In genomic region chr3:65672876-65673815, GRCh38 we compare ENCODE assay signal across 8 cellular contexts.
DNase-seq lines count a peak whose midpoint lies in the region; ATAC-seq, FAIRE-seq and TF ChIP-seq lines count a peak whose summit lies in the region.

No MANE protein-coding gene starts in this region.

- peaks cover 9 to 22% of the 10 kb centered on the region in 2 experiments; a peak in 3 of 4 replicates for H3K79me1 ChIP-seq in IMR-90 (ENCODE audit: low read depth in 1 of 2, low read length in 2 of 2)

- H4K91ac ChIP-seq in IMR-90 (ENCODE audit: insufficient read depth, low read depth, low read length) = no peak overlapping the region

- dilution Hi-C loops in IMR-90 (cut with HindIII; ENCODE audit: low sequenced_read_pairs, unreplicated experiment) = no loop called here

- TF ChIP-seq RAD21 in IMR-90 (IDR thresholded peaks at IDR 0.05; ENCODE audit: low read length) = peak; percentile 69

- H3K4me1 Mint-ChIP-seq in activated CD4-positive, alpha-beta T cell treated with anti-CD3 and anti-CD28 coated beads for 36 hours = no peaks in the 10 kb centered on the region

- no peak overlapping the region for H2BK120ac ChIP-seq in IMR-90 (ENCODE audit: low read depth, low read length)

- no peak overlapping the region for H4K5ac ChIP-seq in IMR-90 (ENCODE audit: low read depth, low read length)

- H3K9me3 ChIP-seq in IMR-90 (ENCODE audit: control insufficient read depth, insufficient read depth, low read length) (no peaks in the 10 kb centered on the region), pancreas (no peaks in the 10 kb centered on the region)

- no peak overlapping the region for H3K4me2 ChIP-seq in IMR-90 (ENCODE audit: low read depth, low read length)

- H2AFZ ChIP-seq in IMR-90 (replicated peaks; ENCODE audit: low read length, poor library complexity) = no peak overlapping the region

- CTCF ChIA-PET in activated CD4-positive, alpha-beta T cell treated with anti-CD3 and anti-CD28 coated beads for 36 hours (lab: Charles Lee) = no interaction called here
- CTCF ChIA-PET in IMR-90 (lab: Yijun Ruan, JAX) = interaction anchor here (0.5 to 2.0 kb wide), 8 partner anchors 10 to 234 kb away, joined by 3 to 5 read pairs (median 4); no protein-coding TSS in a partner anchor

- no peaks in the 10 kb centered on the region for H3K36me3 Mint-ChIP-seq in activated CD4-positive, alpha-beta T cell treated with anti-CD3 and anti-CD28 coated beads for 36 hours (ENCODE audit: low read depth)

- peak; percentile 61 for DNase-seq in activated CD4-positive, alpha-beta T cell treated with anti-CD3 and anti-CD28 coated beads for 36 hours
- no peak for DNase-seq in activated CD4-positive, alpha-beta T cell treated with anti-CD3 and anti-CD28 coated beads for 1 hour
- DNase-seq in IMR-90 (peak; percentile 57), SKM-1 (lab: John Stamatoyannopoulos, UW; ENCODE audit: unreplicated experiment) (peak; percentile 29), fibroblast of the aortic adventitia (ENCODE audit: low read depth) (peak; percentile 58), pancreas (peak in 4 of 6 donors; percentile 20 to 82 (median 46))

- H3K4me3 ChIP-seq in IMR-90 (ENCODE audit: insufficient read depth, low read depth, low read length) = no peak overlapping the region
- H3K4me3 ChIP-seq in fibroblast of the aortic adventitia (ENCODE audit: low read depth, low read length) = no peak overlapping the region
- no peak overlapping the region for H3K4me3 ChIP-seq in pancreas

- POLR2A ChIA-PET in activated CD4-positive, alpha-beta T cell treated with anti-CD3 and anti-CD28 coated beads for 36 hours (lab: Charles Lee) = interaction anchor here (1.1 kb wide), 1 partner anchor 10 kb away, joined by 3 read pairs; no protein-coding TSS in a partner anchor
- POLR2A ChIA-PET in IMR-90 (lab: Charles Lee; ENCODE audit: unreplicated experiment) = no interaction called here

- BruUV-seq in IMR-90 (replicated peaks; lab: Mats Ljungman, UMichigan) = no TSS peak

- no peak for ATAC-seq in activated CD4-positive, alpha-beta T cell treated with anti-CD3 and anti-CD28 coated beads for 36 hours
- peak; percentile 68 for ATAC-seq in IMR-90 (ENCODE audit: low read depth)
- ATAC-seq in pancreas = peak in 3 of 4 donors; percentile 59 to 64 (median 63)
- ATAC-seq in GM21723 (IDR thresholded peaks at IDR 0.05; ENCODE audit: unreplicated experiment) = no peak
- no peak for ATAC-seq in HG03175 (IDR thresholded peaks at IDR 0.05; ENCODE audit: unreplicated experiment)

- H3K27me3 Mint-ChIP-seq in activated CD4-positive, alpha-beta T cell treated with anti-CD3 and anti-CD28 coated beads for 36 hours = peaks cover 2% of the 10 kb centered on the region

- H2BK5ac ChIP-seq in IMR-90 (ENCODE audit: low read depth, low read length, poor library complexity, severe bottlenecking) = no peak overlapping the region

- no peak overlapping the region for H2BK20ac ChIP-seq in IMR-90 (ENCODE audit: low read depth, low read length)

- no peak overlapping the region for H3K23ac ChIP-seq in IMR-90 (ENCODE audit: low read depth, low read length)

- no peaks in the 10 kb centered on the region for H3K36me3 ChIP-seq in IMR-90 (ENCODE audit: control insufficient read depth, insufficient read depth, low read length)
- H3K36me3 ChIP-seq in pancreas = no peaks in the 10 kb centered on the region

- no peak overlapping the region for H3K9ac ChIP-seq in IMR-90 (ENCODE audit: low read depth, low read length)

- H3K27me3 ChIP-seq in IMR-90 (ENCODE audit: control insufficient read depth, insufficient read depth, low read length) (no peaks in the 10 kb centered on the region), pancreas (no peaks in the 10 kb centered on the region)

- H3K4me1 ChIP-seq in IMR-90 (ENCODE audit: control insufficient read depth, insufficient read depth, low read length) = no peaks in the 10 kb centered on the region
- H3K4me1 ChIP-seq in pancreas = peaks cover 0 to 3% (median 0%) of the 10 kb centered on the region in 3 donors

- H2AK9ac ChIP-seq in IMR-90 (replicated peaks; ENCODE audit: low read depth, low read length, poor library complexity) = no peak overlapping the region

- no peaks in the 10 kb centered on the region; the same call in 1 of the 2 replicates for H4K20me1 ChIP-seq in IMR-90 (ENCODE audit: insufficient read depth, low read length)

- H3K4ac ChIP-seq in IMR-90 (ENCODE audit: low read depth, low read length) = no peak overlapping the region

- in situ Hi-C loops in IMR-90 (cut with MboI; ENCODE audit: low sequenced_read_pairs) = loop anchor here (10.0 kb wide), 1 partner anchor 238 kb away; no protein-coding TSS in a partner anchor

- H3K56ac ChIP-seq in IMR-90 (ENCODE audit: extremely low read depth, insufficient read depth, low read length) = no peak overlapping the region

- intact Hi-C loops in activated CD4-positive, alpha-beta T cell treated with anti-CD3 and anti-CD28 coated beads for 36 hours (cut with DNase I, micrococcal nuclease) = loop anchor here in 1 of 2 experiments (1.0 to 10.0 kb wide), 2 partner anchors 328 to 1140 kb away; no protein-coding TSS in a partner anchor
- intact Hi-C loops in IMR-90 (cut with micrococcal nuclease) = loop anchor here (1.0 kb wide), 2 partner anchors 59 to 234 kb away; no protein-coding TSS in a partner anchor
- intact Hi-C loops in pancreas (cut with DNase I) = no loop called here

- no peak overlapping the region for H3K4me3 Mint-ChIP-seq in activated CD4-positive, alpha-beta T cell treated with anti-CD3 and anti-CD28 coated beads for 36 hours

- no peak overlapping the region for H3K14ac ChIP-seq in IMR-90 (replicated peaks; ENCODE audit: low read depth, low read length)

- TF ChIP-seq POLR2A in IMR-90 (IDR thresholded peaks at IDR 0.05; ENCODE audit: low read depth, low read length) = no peak

- H2AK5ac ChIP-seq in IMR-90 (ENCODE audit: low read depth, low read length) = no peak overlapping the region

- no CpG with 5 or more reads among the region's 11 CpGs for WGBS in IMR-90 (ENCODE audit: extremely low coverage in 2 of 2, insufficient read length in 1 of 2), 2 experiments
- 49 to 61% methylated on average over 11 of the region's 11 CpGs for WGBS in pancreas, 2 donors

- no peak overlapping the region for H3K27ac Mint-ChIP-seq in activated CD4-positive, alpha-beta T cell treated with anti-CD3 and anti-CD28 coated beads for 36 hours

- TF ChIP-seq CTCF in IMR-90 (conservative IDR thresholded peaks at IDR 0.05; ENCODE audit: low read depth, low read length) (peak; percentile 66), fibroblast of the aortic adventitia (IDR thresholded peaks at IDR 0.05; ENCODE audit: insufficient read depth, low read length) (peak; percentile 76), pancreas (IDR thresholded peaks at IDR 0.05) (peak; percentile 44 to 57 (median 49))

- no peak overlapping the region for H2BK15ac ChIP-seq in IMR-90 (ENCODE audit: low read depth, low read length)

- no peak overlapping the region for H3K18ac ChIP-seq in IMR-90 (ENCODE audit: low read depth, low read length)

- H3K9me3 Mint-ChIP-seq in activated CD4-positive, alpha-beta T cell treated with anti-CD3 and anti-CD28 coated beads for 36 hours (ENCODE audit: low read depth) = no peaks in the 10 kb centered on the region

- H4K8ac ChIP-seq in IMR-90 (ENCODE audit: low read depth in 2 of 2, low read length in 2 of 2) = no peak overlapping the region

- FAIRE-seq in pancreas (lab: Jason Lieb, UNC) = no peak

- H3K27ac ChIP-seq in IMR-90 (ENCODE audit: insufficient read depth, low read length) = no peak overlapping the region
- H3K27ac ChIP-seq in pancreas = no peak overlapping the region

- no peaks in the 10 kb centered on the region for H3K9me1 ChIP-seq in IMR-90 (ENCODE audit: insufficient read depth, low read length)

TF ChIP-seq in IMR-90, 13 proteins besides CTCF, POLR2A, EP300 and RAD21:
- TF ChIP-seq FOS (IDR thresholded peaks at IDR 0.05; ENCODE audit: low read depth, low read length) (no peak), SMC3 (IDR thresholded peaks at IDR 0.05; ENCODE audit: low read depth, low read length) (peak; percentile 75), ELK1 (IDR thresholded peaks at IDR 0.05; ENCODE audit: borderline replicate concordance, low read depth, low read length) (no peak), NFE2L2 (IDR thresholded peaks at IDR 0.05; ENCODE audit: low read depth, low read length) (no peak), USF2 (IDR thresholded peaks at IDR 0.05; ENCODE audit: low read depth, low read length) (no peak), RCOR1 (IDR thresholded peaks at IDR 0.05; ENCODE audit: insufficient replicate concordance, low read length) (no peak), MAZ (IDR thresholded peaks at IDR 0.05; ENCODE audit: borderline replicate concordance, low read depth, low read length) (no peak)

Comparison
In these comparisons a context has a peak if more than half of its experiments do, and no peak if none do; other contexts are left out.
1. ATAC-seq: peak in IMR-90 (single experiment) and pancreas (3 of 4); none in activated CD4-positive, alpha-beta T cell treated with anti-CD3 and anti-CD28 coated beads for 36 hours (single experiment), GM21723 (single experiment) and HG03175 (single experiment).
2. Peak in every context shown above with its lines, with median percentiles within 50 percentile points of each other: CTCF ChIP-seq.